Comparison of ENCODE assay signal across 2 cellular contexts in genomic region chr6:121374219-121374618, GRCh38. TPM values are rescaled to one million over a fixed set of nuclear protein-coding genes. Genes with fewer than 3 reads are reported as not detected.
A peak's percentile ranks its signal among the peaks of the same experiment; 100 is the strongest.
DNase-seq lines count a peak whose midpoint lies in the region; ATAC-seq, FAIRE-seq and TF ChIP-seq lines count a peak whose summit lies in the region.
"Not testable (repeated sequence)": the region's sequence is repeated elsewhere in the genome, so short reads cannot be mapped to it uniquely, and the experiment has no call there.

No MANE protein-coding gene starts in this region.

- not testable (repeated sequence) for ATAC-seq in K562

- H4K20me1 ChIP-seq in K562 (replicated peaks; ENCODE audit: control insufficient read depth, insufficient read depth, low read length): not testable (repeated sequence)

- not testable (repeated sequence) for H2AFZ ChIP-seq in K562 (ENCODE audit: low read depth, low read length)

- not testable (repeated sequence) for TF ChIP-seq CTCF in HEK293 (tag by site-specific recombination; IDR thresholded peaks at IDR 0.05); K562 (IDR thresholded peaks at IDR 0.05 in 2 of 3, conservative IDR thresholded peaks at IDR 0.05 in 1 of 3; ENCODE audit: insufficient read depth in 2 of 3, low read depth in 1 of 3, low read length in 3 of 3)

- not testable (repeated sequence) for BruUV-seq in K562 (replicated peaks; lab: Mats Ljungman, UMichigan)

- not testable (repeated sequence) for H3K9ac ChIP-seq in K562 (ENCODE audit: insufficient read depth in 1 of 2, low read depth in 2 of 2, low read length in 2 of 2)

- H3K9me3 ChIP-seq in HEK293 (ENCODE audit: control insufficient read depth, insufficient read depth, low read depth, low read length); K562 (replicated peaks; ENCODE audit: control insufficient read depth, insufficient read depth, low read depth, low read length): not testable (repeated sequence)

- H3K36me3 ChIP-seq in HEK293 (ENCODE audit: control insufficient read depth in 2 of 2, insufficient read depth in 1 of 2, low read length in 2 of 2); K562 (ENCODE audit: control insufficient read depth, insufficient read depth, low read length): not testable (repeated sequence)

- DNase-seq in K562 (ENCODE audit: extremely low read depth in 1 of 4, low spot score in 3 of 4): not testable (repeated sequence)

- not testable (repeated sequence) for TF ChIP-seq POLR2A in K562 (conservative IDR thresholded peaks at IDR 0.05)

- CTCF ChIA-PET in HEK293 (lab: Yijun Ruan, JAX); K562 (lab: Yijun Ruan, JAX; ENCODE audit: low intra/inter-chr PET ratio): not testable (repeated sequence)

- not testable (repeated sequence) for TF ChIP-seq RAD21 in K562 (CRISPR knock-in tag; conservative IDR thresholded peaks at IDR 0.05 in 1 of 2, IDR thresholded peaks at IDR 0.05 in 1 of 2)

- not testable (repeated sequence) for H3K79me2 ChIP-seq in K562 (ENCODE audit: control insufficient read depth, insufficient read depth, low read length)

- not testable (repeated sequence) for H3K9me1 ChIP-seq in K562 (ENCODE audit: control insufficient read depth, insufficient read depth, low read length)

- 11% methylated on average over 1 of the region's 1 CpG for WGBS in K562 (ENCODE audit: insufficient coverage, low coverage, missing lambda C conversion rate)

- not testable (repeated sequence) for H3K27me3 ChIP-seq in K562 (ENCODE audit: control insufficient read depth in 2 of 2, insufficient read depth in 2 of 2, low read length in 2 of 2)

- not testable (repeated sequence) for H3K4me1 ChIP-seq in HEK293 (ENCODE audit: control insufficient read depth, insufficient read depth, low read length); K562 (replicated peaks in 1 of 2; ENCODE audit: control insufficient read depth in 2 of 2, insufficient read depth in 2 of 2, low read length in 2 of 2)

- not testable (repeated sequence) for H3K4me3 ChIP-seq in HEK293 (ENCODE audit: low read depth, low read length); K562

- intact Hi-C loops in K562 (cut with micrococcal nuclease): not testable (repeated sequence)

- not testable (repeated sequence) for H3K27ac ChIP-seq in HEK293 (ENCODE audit: extremely low read depth, low read depth, low read length); K562 (ENCODE audit: extremely low read depth, low read depth, low read length)

- not testable (repeated sequence) for H3K4me2 ChIP-seq in K562 (ENCODE audit: insufficient read depth, low read length)

- in situ Hi-C loops in K562 (cut with MboI): not testable (repeated sequence)

- FAIRE-seq in K562 (lab: Jason Lieb, UNC): not testable (repeated sequence)

- TF ChIP-seq EP300 in K562 (IDR thresholded peaks at IDR 0.05; ENCODE audit: low read length): not testable (repeated sequence)

- POLR2A ChIA-PET in HEK293 (lab: Yijun Ruan, JAX); K562 (lab: Yijun Ruan, JAX): not testable (repeated sequence)

TF ChIP-seq in HEK293, 187 proteins besides CTCF, POLR2A, EP300 and RAD21:
- TF ChIP-seq ZNF146 (tag by site-specific recombination; IDR thresholded peaks at IDR 0.05): peak; percentile 89
- 0 out of 2 replicates have a peak, but pooled peaks have one; percentile 67 for TF ChIP-seq ZNF280D (tag by site-specific recombination; IDR thresholded peaks at IDR 0.05)
- peak; percentile 52; the same call in 1 of the 2 replicates for TF ChIP-seq ZNF580 (tag by site-specific recombination; IDR thresholded peaks at IDR 0.05)

TF ChIP-seq in K562, 482 proteins besides CTCF, POLR2A, EP300 and RAD21:
- TF ChIP-seq ZNF146 (CRISPR knock-in tag; IDR thresholded peaks at IDR 0.05; ENCODE audit: unreplicated experiment): peak; percentile 12

RNA-seq across cellular contexts. Expression of gene TBC1D32, which starts 39.9 kb away (rescaled TPM):
- 13.5 and 50.3 TPM in 2 replicates for total RNA-seq in K562 (2011; cell fraction: chromatin; rRNA removed; ENCODE audit: low replicate concordance)
- total RNA-seq in K562 (2011; cell fraction: nucleolus; rRNA removed): 7.0 and 7.7 TPM in 2 replicates
- total RNA-seq in K562 (2011; cell fraction: nucleoplasm; rRNA removed): 13.1 and 15.0 TPM in 2 replicates
- total RNA-seq in K562 (2014; rRNA removed) (2.9 and 3.8 TPM in 2 replicates), K562 (2014; rRNA removed; fragmentation: Illumina TruSeq; extraction: Trizol) (9.6 and 11.1 TPM in 2 replicates), K562 (2015; rRNA removed; fragmentation: Illumina TruSeq; extraction: Trizol) (6.5 and 6.7 TPM in 2 replicates), K562 (2021) (5.7 and 7.0 TPM in 2 replicates)
- polyA plus RNA-seq in K562 (2011; rRNA removed) (0.77 and 8.9 TPM in 2 replicates), K562 (2014; fragmentation: Illumina TruSeq; extraction: Trizol) (3.2 and 3.9 TPM in 2 replicates), K562 (2014; fragmentation: Nextera tagmentation; extraction: Ambion mirVana) (1 to 10 TPM; 3.2 to 3.4 TPM), K562 (2014; rRNA removed) (2.5 and 6.6 TPM in 2 replicates)
- polyA plus RNA-seq in K562 (2011; cell fraction: cytosol; rRNA removed): 1.3 TPM in 2 replicates
- polyA plus RNA-seq in K562 (2011; cell fraction: nucleus; rRNA removed): 1.9 and 11.7 TPM in 2 replicates
- 2.5 and 4.2 TPM in 2 replicates for polyA plus RNA-seq in K562 (2012)
- polyA minus RNA-seq in K562 (2011; rRNA and poly(A)+ RNA removed): 1.3 and 12.8 TPM in 2 replicates
- polyA minus RNA-seq in K562 (2011; cell fraction: cytosol; rRNA and poly(A)+ RNA removed): 3.8 TPM in 1 of 2 replicates, not detected in the other
- polyA minus RNA-seq in K562 (2011; cell fraction: nucleus; rRNA and poly(A)+ RNA removed): 2.3 and 16.0 TPM in 2 replicates
